Comparison of ENCODE assay signal across 11 cellular contexts in genomic region chr12:132065609-132066344, GRCh38.
A peak's percentile ranks its signal among the peaks of the same experiment; 100 is the strongest.
DNase-seq lines count a peak whose midpoint lies in the region; ATAC-seq and TF ChIP-seq lines count a peak whose summit lies in the region.
"Had no signal": no experiment of that assay in that cellular context is flagged by ENCODE, and none has a peak within 500 bp of the region (broad histone marks: within the 10 kb centered on the region; RNA-seq: fewer than 3 reads in every experiment).

No MANE protein-coding gene starts in this region.

- peaks cover 91% of the 10 kb centered on the region for H3K36me3 ChIP-seq in left ventricle myocardium inferior

- no peak overlapping the region for H3K27ac ChIP-seq in left ventricle myocardium inferior (replicated peaks)

- no peaks in the 10 kb centered on the region for H3K9me3 Mint-ChIP-seq in activated naive CD4-positive, alpha-beta T cell treated with anti-CD3 and anti-CD28 coated beads for 36 hours
- H3K9me3 Mint-ChIP-seq in IgD-negative memory B cell, result no peaks in the 10 kb centered on the region
- no peaks in the 10 kb centered on the region for H3K9me3 Mint-ChIP-seq in activated naive CD8-positive, alpha-beta T cell treated with anti-CD3 and anti-CD28 coated beads, Interleukin-2, amount 50 U/mL, for 24 hours
- H3K9me3 Mint-ChIP-seq in stimulated activated naive CD8-positive, alpha-beta T cell treated with anti-CD3 and anti-CD28 coated beads, Interleukin-15, amount 100 ng/mL, for 72 hours, result no peaks in the 10 kb centered on the region

- CTCF ChIA-PET in activated naive CD4-positive, alpha-beta T cell treated with anti-CD3 and anti-CD28 coated beads for 36 hours (lab: Charles Lee), result interaction anchor here (0.6 kb wide), 1 partner anchor 68 kb away, joined by 3 read pairs; no protein-coding TSS in a partner anchor

- no peaks in the 10 kb centered on the region for H3K9me3 ChIP-seq in left ventricle myocardium inferior (replicated peaks)

- no peak overlapping the region for H3K4me3 ChIP-seq in left ventricle myocardium inferior

- no peak for ATAC-seq in activated naive CD8-positive, alpha-beta T cell treated with anti-CD3 and anti-CD28 coated beads, Interleukin-2, amount 50 U/mL, for 24 hours
- peak; percentile 40 for ATAC-seq in stimulated activated naive CD8-positive, alpha-beta T cell treated with anti-CD3 and anti-CD28 coated beads, Interleukin-15, amount 100 ng/mL, for 72 hours

- H3K27me3 ChIP-seq in left ventricle myocardium inferior (ENCODE audit: low read depth), result no peaks in the 10 kb centered on the region

- peak overlapping the region; percentile 20 for H3K4me3 Mint-ChIP-seq in activated naive CD4-positive, alpha-beta T cell treated with anti-CD3 and anti-CD28 coated beads for 36 hours
- H3K4me3 Mint-ChIP-seq in IgD-negative memory B cell, result peak overlapping the region; percentile 65 to 86 (median 76)
- peak overlapping the region; percentile 32 for H3K4me3 Mint-ChIP-seq in activated naive CD8-positive, alpha-beta T cell treated with anti-CD3 and anti-CD28 coated beads, Interleukin-2, amount 50 U/mL, for 24 hours
- H3K4me3 Mint-ChIP-seq in stimulated activated naive CD8-positive, alpha-beta T cell treated with anti-CD3 and anti-CD28 coated beads, Interleukin-15, amount 100 ng/mL, for 72 hours, result peak overlapping the region; percentile 56 to 80

- peak overlapping the region; percentile 70 for H3K27ac Mint-ChIP-seq in activated naive CD4-positive, alpha-beta T cell treated with anti-CD3 and anti-CD28 coated beads for 36 hours
- peak overlapping the region; percentile 63 to 87 (median 65) for H3K27ac Mint-ChIP-seq in IgD-negative memory B cell
- H3K27ac Mint-ChIP-seq in activated naive CD8-positive, alpha-beta T cell treated with anti-CD3 and anti-CD28 coated beads, Interleukin-2, amount 50 U/mL, for 24 hours, result peak overlapping the region; percentile 86
- peak overlapping the region; percentile 82 to 96 for H3K27ac Mint-ChIP-seq in stimulated activated naive CD8-positive, alpha-beta T cell treated with anti-CD3 and anti-CD28 coated beads, Interleukin-15, amount 100 ng/mL, for 72 hours

- H3K4me1 ChIP-seq in left ventricle myocardium inferior, result peaks cover 3% of the 10 kb centered on the region

- peaks cover 18% of the 10 kb centered on the region for H3K4me1 Mint-ChIP-seq in activated naive CD4-positive, alpha-beta T cell treated with anti-CD3 and anti-CD28 coated beads for 36 hours (ENCODE audit: low read depth)
- H3K4me1 Mint-ChIP-seq in IgD-negative memory B cell, result peaks cover 25 to 42% (median 33%) of the 10 kb centered on the region in 3 donors
- H3K4me1 Mint-ChIP-seq in activated naive CD8-positive, alpha-beta T cell treated with anti-CD3 and anti-CD28 coated beads, Interleukin-2, amount 50 U/mL, for 24 hours, result peaks cover 27% of the 10 kb centered on the region
- H3K4me1 Mint-ChIP-seq in stimulated activated naive CD8-positive, alpha-beta T cell treated with anti-CD3 and anti-CD28 coated beads, Interleukin-15, amount 100 ng/mL, for 72 hours, result peaks cover 46% of the 10 kb centered on the region

- H3K27me3 Mint-ChIP-seq in activated naive CD4-positive, alpha-beta T cell treated with anti-CD3 and anti-CD28 coated beads for 36 hours (ENCODE audit: low read depth), result no peaks in the 10 kb centered on the region
- no peaks in the 10 kb centered on the region for H3K27me3 Mint-ChIP-seq in IgD-negative memory B cell
- H3K27me3 Mint-ChIP-seq in activated naive CD8-positive, alpha-beta T cell treated with anti-CD3 and anti-CD28 coated beads, Interleukin-2, amount 50 U/mL, for 24 hours, result no peaks in the 10 kb centered on the region
- no peaks in the 10 kb centered on the region for H3K27me3 Mint-ChIP-seq in stimulated activated naive CD8-positive, alpha-beta T cell treated with anti-CD3 and anti-CD28 coated beads, Interleukin-15, amount 100 ng/mL, for 72 hours

- no peak for TF ChIP-seq CTCF in left ventricle myocardium inferior (IDR thresholded peaks at IDR 0.05; ENCODE audit: borderline replicate concordance)

- intact Hi-C loops in activated naive CD4-positive, alpha-beta T cell treated with anti-CD3 and anti-CD28 coated beads for 36 hours (cut with micrococcal nuclease), result loop anchor here (1.0 kb wide), 1 partner anchor 19 kb away; no protein-coding TSS in a partner anchor
- intact Hi-C loops in left ventricle myocardium inferior (cut with micrococcal nuclease), result no loop called here

- no peak for DNase-seq in activated naive CD4-positive, alpha-beta T cell treated with anti-CD3 and anti-CD28 coated beads for 36 hours
- DNase-seq in activated naive CD4-positive, alpha-beta T cell (lab: John Stamatoyannopoulos, UW), result no peak
- no peak for DNase-seq in activated naive CD8-positive, alpha-beta T cell treated with anti-CD3 and anti-CD28 coated beads, Interleukin-2, amount 50 U/mL, for 24 hours
- no peak for DNase-seq in stimulated activated naive CD8-positive, alpha-beta T cell treated with anti-CD3 and anti-CD28 coated beads, Interleukin-15, amount 100 ng/mL, for 72 hours
- no peak for DNase-seq in ACHN
- no peak for DNase-seq in HuH-7 (ENCODE audit: low spot score)
- no peak for DNase-seq in left ventricle myocardium inferior
- DNase-seq: DMS79; islet precursor cell; NK-92 treated with Interleukin-12 subunit alpha and Interleukin-12 subunit beta, amount 100 ng/mL, for 24 hours had no signal

- in situ Hi-C loops in ACHN (cut with HindIII; ENCODE audit: low pct_ligation_motif_present, low pct_unique_long_range_greater_than_20kb, low sequenced_read_pairs), result no loop called here

- H3K36me3 Mint-ChIP-seq in activated naive CD4-positive, alpha-beta T cell treated with anti-CD3 and anti-CD28 coated beads for 36 hours (ENCODE audit: low read depth), result peaks cover 22% of the 10 kb centered on the region
- H3K36me3 Mint-ChIP-seq in IgD-negative memory B cell, result peaks cover 11% of the 10 kb centered on the region
- peaks cover 34% of the 10 kb centered on the region for H3K36me3 Mint-ChIP-seq in activated naive CD8-positive, alpha-beta T cell treated with anti-CD3 and anti-CD28 coated beads, Interleukin-2, amount 50 U/mL, for 24 hours (ENCODE audit: low read depth)

Comparison
In these comparisons a context has a peak if more than half of its experiments do, and no peak if none do; other contexts are left out.
1. H3K4me3 Mint-ChIP-seq: peak in every context shown above with its lines; median percentile 76 in IgD-negative memory B cell; 68 in stimulated activated naive CD8-positive, alpha-beta T cell treated with anti-CD3 and anti-CD28 coated beads, Interleukin-15, amount 100 ng/mL, for 72 hours; 32 in activated naive CD8-positive, alpha-beta T cell treated with anti-CD3 and anti-CD28 coated beads, Interleukin-2, amount 50 U/mL, for 24 hours; 20 in activated naive CD4-positive, alpha-beta T cell treated with anti-CD3 and anti-CD28 coated beads for 36 hours.